In genomic region chr18:3245853-3246635, GRCh38 we compare ENCODE assay signal across 1 cellular context.
TF ChIP-seq lines count a peak whose summit lies in the region.

No MANE protein-coding gene starts in this region.

TF ChIP-seq in H1, 55 proteins besides CTCF, POLR2A, EP300 and RAD21:
- TF ChIP-seq EZH2 (IDR thresholded peaks at IDR 0.05; ENCODE audit: low read depth, low read length, severe bottlenecking) (no peak), EGR1 (IDR thresholded peaks at IDR 0.05; ENCODE audit: borderline replicate concordance, low read depth, low read length) (no peak), SP4 (IDR thresholded peaks at IDR 0.05; ENCODE audit: low read length) (no peak), TEAD4 (IDR thresholded peaks at IDR 0.05; ENCODE audit: low read depth, low read length) (0 out of 2 replicates have a peak, but pooled peaks have one; percentile 12), SRF (IDR thresholded peaks at IDR 0.05; ENCODE audit: low read depth, low read length) (no peak), POU5F1 (IDR thresholded peaks at IDR 0.05; ENCODE audit: low read depth, low read length) (no peak), CBX8 (IDR thresholded peaks at IDR 0.05; ENCODE audit: borderline replicate concordance, low read depth, low read length) (no peak), SP2 (IDR thresholded peaks at IDR 0.05; ENCODE audit: low read length) (no peak), POLR2AphosphoS5 (IDR thresholded peaks at IDR 0.05; ENCODE audit: low read depth, low read length) (no peak), RXRA (IDR thresholded peaks at IDR 0.05; ENCODE audit: insufficient read depth, low read depth, low read length) (no peak), YY1 (IDR thresholded peaks at IDR 0.05; ENCODE audit: low read depth, low read length) (peak; percentile 51; the same call in 1 of the 2 replicates), E2F6 (IDR thresholded peaks at IDR 0.05) (peak; percentile 7; the same call in 1 of the 2 replicates), CHD1 (IDR thresholded peaks at IDR 0.05; ENCODE audit: low read depth, low read length) (no peak), RFX5 (IDR thresholded peaks at IDR 0.05; ENCODE audit: borderline replicate concordance, low read depth, low read length) (no peak), TBP (IDR thresholded peaks at IDR 0.05; ENCODE audit: low read depth, low read length) (peak; percentile 51; the same call in 1 of the 2 replicates), HDAC6 (IDR thresholded peaks at IDR 0.05; ENCODE audit: low read depth, low read length) (no peak), ASH2L (IDR thresholded peaks at IDR 0.05; ENCODE audit: low read length) (peak; percentile 24), GTF2F1 (IDR thresholded peaks at IDR 0.05; ENCODE audit: borderline replicate concordance, low read depth, low read length) (peak; percentile 50; the same call in 1 of the 2 replicates), TCF12 (IDR thresholded peaks at IDR 0.05; ENCODE audit: low read depth, low read length) (no peak), BRCA1 (IDR thresholded peaks at IDR 0.05; ENCODE audit: low read depth, low read length) (no peak), NANOG (IDR thresholded peaks at IDR 0.05; ENCODE audit: insufficient read depth, low read depth, low read length, poor library complexity, severe bottlenecking) (no peak), SIN3A (conservative IDR thresholded peaks at IDR 0.05 in 1 of 2, IDR thresholded peaks at IDR 0.05 in 1 of 2; ENCODE audit: low read depth in 1 of 2, low read length in 2 of 2) (peak; percentile 34 to 64; a peak in 1 of 4 replicates), CTBP2 (IDR thresholded peaks at IDR 0.05; ENCODE audit: borderline replicate concordance, insufficient read depth, insufficient read length, low read length) (no peak), TAF1 (IDR thresholded peaks at IDR 0.05; ENCODE audit: low read depth, low read length) (peak; percentile 41; the same call in 1 of the 2 replicates), KDM5A (IDR thresholded peaks at IDR 0.05; ENCODE audit: low read length) (no peak; the same call in 1 of the 2 replicates), KDM1A (IDR thresholded peaks at IDR 0.05; ENCODE audit: borderline replicate concordance, low read length) (no peak), BACH1 (IDR thresholded peaks at IDR 0.05; ENCODE audit: low read length) (no peak), TAF7 (optimal IDR thresholded peaks at IDR 0.05; ENCODE audit: borderline replicate concordance, low read depth, low read length) (no peak), SP1 (IDR thresholded peaks at IDR 0.05; ENCODE audit: low read depth, low read length) (no peak), CEBPB (IDR thresholded peaks at IDR 0.05; ENCODE audit: low read depth, low read length) (no peak), JUN (IDR thresholded peaks at IDR 0.05; ENCODE audit: low read depth, low read length) (no peak), GABPA (IDR thresholded peaks at IDR 0.05; ENCODE audit: borderline replicate concordance, insufficient read depth, low read length) (no peak), ZNF274 (IDR thresholded peaks at IDR 0.05; ENCODE audit: borderline replicate concordance, extremely low read depth, low read length) (no peak), CHD2 (IDR thresholded peaks at IDR 0.05; ENCODE audit: low read length) (no peak), SIX5 (IDR thresholded peaks at IDR 0.05; ENCODE audit: low read depth, low read length) (no peak), SIRT6 (IDR thresholded peaks at IDR 0.05; ENCODE audit: low read length) (no peak), CREB1 (IDR thresholded peaks at IDR 0.05) (no peak; the same call in 1 of the 2 replicates), HDAC2 (IDR thresholded peaks at IDR 0.05; ENCODE audit: borderline replicate concordance in 1 of 2, low read depth in 2 of 2, low read length in 2 of 2) (no peak), KDM4A (IDR thresholded peaks at IDR 0.05; ENCODE audit: low read depth, low read length, severe bottlenecking) (no peak), JUND (IDR thresholded peaks at IDR 0.05; ENCODE audit: low read length) (peak; percentile 26; the same call in 1 of the 2 replicates), RNF2 (IDR thresholded peaks at IDR 0.05; ENCODE audit: borderline replicate concordance, low read depth, low read length, missing control alignments, poor library complexity, severe bottlenecking) (no peak), CBX5 (IDR thresholded peaks at IDR 0.05; ENCODE audit: low read depth, low read length) (no peak), RBBP5 (IDR thresholded peaks at IDR 0.05; ENCODE audit: borderline replicate concordance, low read depth, low read length) (no peak), PHF8 (conservative IDR thresholded peaks at IDR 0.05; ENCODE audit: low read depth, low read length) (no peak), BCL11A (IDR thresholded peaks at IDR 0.05; ENCODE audit: low read depth in 2 of 2, low read length in 2 of 2) (no peak), SUZ12 (IDR thresholded peaks at IDR 0.05; ENCODE audit: low read length) (no peak)
- TF ChIP-seq, protein P1, sequence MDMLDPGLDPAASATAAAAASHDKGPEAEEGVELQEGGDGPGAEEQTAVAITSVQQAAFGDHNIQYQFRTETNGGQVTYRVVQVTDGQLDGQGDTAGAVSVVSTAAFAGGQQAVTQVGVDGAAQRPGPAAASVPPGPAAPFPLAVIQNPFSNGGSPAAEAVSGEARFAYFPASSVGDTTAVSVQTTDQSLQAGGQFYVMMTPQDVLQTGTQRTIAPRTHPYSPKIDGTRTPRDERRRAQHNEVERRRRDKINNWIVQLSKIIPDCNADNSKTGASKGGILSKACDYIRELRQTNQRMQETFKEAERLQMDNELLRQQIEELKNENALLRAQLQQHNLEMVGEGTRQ (IDR thresholded peaks at IDR 0.05; ENCODE audit: low read length), result no peak
- TF ChIP-seq, protein P2, sequence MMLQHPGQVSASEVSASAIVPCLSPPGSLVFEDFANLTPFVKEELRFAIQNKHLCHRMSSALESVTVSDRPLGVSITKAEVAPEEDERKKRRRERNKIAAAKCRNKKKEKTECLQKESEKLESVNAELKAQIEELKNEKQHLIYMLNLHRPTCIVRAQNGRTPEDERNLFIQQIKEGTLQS (IDR thresholded peaks at IDR 0.05; ENCODE audit: insufficient read depth, low read depth, low read length), result no peak
- TF ChIP-seq, protein P3, sequence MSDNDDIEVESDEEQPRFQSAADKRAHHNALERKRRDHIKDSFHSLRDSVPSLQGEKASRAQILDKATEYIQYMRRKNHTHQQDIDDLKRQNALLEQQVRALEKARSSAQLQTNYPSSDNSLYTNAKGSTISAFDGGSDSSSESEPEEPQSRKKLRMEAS (IDR thresholded peaks at IDR 0.05), result peak; percentile 72
